8 cellular contexts compared by ENCODE assay signal in genomic region chr3:113079532-113079931, GRCh38.
DNase-seq lines count a peak whose midpoint lies in the region; ATAC-seq and TF ChIP-seq lines count a peak whose summit lies in the region.

No MANE protein-coding gene starts in this region.

- DNase-seq in GM19240 (ENCODE audit: insufficient read length, low spot score): peak; percentile 36
- DNase-seq in SJSA1 (ENCODE audit: low read depth in 1 of 2, low spot score in 2 of 2): peak in 1 of 2 experiments; percentile 42
- peak; percentile 31 for DNase-seq in renal cortical epithelial cell (ENCODE audit: low read depth)
- DNase-seq in cortex of kidney (lab: John Stamatoyannopoulos, UW): no peak
- no peak for DNase-seq in NCI-H524 (lab: John Stamatoyannopoulos, UW)
- no peak for DNase-seq in foreskin fibroblast
- no peak for DNase-seq in mucosa of gallbladder (ENCODE audit: low spot score)

- TF ChIP-seq CTCF in foreskin fibroblast (IDR thresholded peaks at IDR 0.05; ENCODE audit: low read depth, low read length): no peak

- H3K36me3 ChIP-seq in SJSA1: no peaks in the 10 kb centered on the region

- no peaks in the 10 kb centered on the region for H3K27me3 ChIP-seq in SJSA1 (replicated peaks)

- peak; percentile 89 for ATAC-seq in HG02840 (IDR thresholded peaks at IDR 0.05; ENCODE audit: low FRiP score, unreplicated experiment)

- peak overlapping the region; percentile 35; the same call in 1 of the 2 replicates for H3K27ac ChIP-seq in SJSA1

- peak overlapping the region; percentile 23 for H3K4me3 ChIP-seq in SJSA1
- no peak overlapping the region for H3K4me3 ChIP-seq in foreskin fibroblast (ENCODE audit: low read depth in 1 of 2, low read length in 2 of 2)

- H3K4me1 ChIP-seq in SJSA1 (replicated peaks): peaks cover 14% of the 10 kb centered on the region

- no peaks in the 10 kb centered on the region for H3K9me3 ChIP-seq in SJSA1 (replicated peaks)

Comparison
In these comparisons a context has a peak if more than half of its experiments do, and no peak if none do; other contexts are left out.
1. DNase-seq: peak in GM19240 (single experiment) and renal cortical epithelial cell (single experiment); none in cortex of kidney (single experiment), NCI-H524 (0 of 2), foreskin fibroblast (0 of 2) and mucosa of gallbladder (single experiment).